8 cellular contexts compared by ENCODE assay signal in the genomic region with DNA sequence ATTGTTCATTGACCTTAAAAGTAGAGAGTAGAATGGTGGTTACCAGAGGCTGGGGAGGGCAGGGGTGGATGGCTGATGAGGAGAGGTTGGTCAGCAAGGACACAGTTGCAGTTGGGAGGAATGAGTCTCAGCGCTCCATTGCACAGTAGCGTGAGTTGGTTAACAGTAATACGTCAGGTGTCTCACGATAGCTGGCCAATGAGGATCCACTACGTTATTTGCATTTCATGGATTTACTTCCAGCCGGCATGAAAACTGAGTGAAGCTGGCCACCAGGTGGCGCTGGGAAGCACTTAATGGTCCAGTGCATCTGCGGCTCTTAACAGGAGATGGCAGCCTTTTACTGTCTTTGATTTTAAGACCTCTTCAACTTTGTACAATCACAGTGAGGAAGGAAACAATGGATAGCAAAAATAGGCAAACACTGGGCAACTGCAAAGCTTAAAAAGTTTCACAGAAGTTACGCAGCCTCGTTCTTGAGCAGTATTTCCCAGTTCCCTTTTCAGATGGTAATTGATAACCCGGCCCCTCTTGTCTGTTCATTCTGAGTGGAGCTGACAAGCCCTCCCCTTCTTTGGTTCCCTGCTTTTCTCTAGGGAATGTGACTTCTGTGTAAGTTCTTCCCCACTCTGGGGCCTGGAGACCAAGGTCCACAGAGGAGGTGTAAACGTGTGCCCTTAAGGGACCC. TPM values are rescaled to one million over a fixed set of nuclear protein-coding genes. Genes with fewer than 3 reads are reported as not detected.
DNase-seq lines count a peak whose midpoint lies in the region; ATAC-seq, FAIRE-seq and TF ChIP-seq lines count a peak whose summit lies in the region.

No MANE protein-coding gene starts in this region.

- H3K36me3 Mint-ChIP-seq in CD4-positive, CD25-positive, alpha-beta regulatory T cell = no peaks in the 10 kb centered on the region

- no peaks in the 10 kb centered on the region for H3K9me3 Mint-ChIP-seq in CD4-positive, CD25-positive, alpha-beta regulatory T cell

- peak overlapping the region; percentile 14; the same call in 1 of the 2 replicates for H3K9ac ChIP-seq in HepG2 (ENCODE audit: insufficient read depth, low read depth, low read length)

- in situ Hi-C loops in HepG2 (cut with HindIII; ENCODE audit: extremely low pct_ligation_motif_present, low pct_unique_long_range_greater_than_20kb) = loop anchor here (5.0 to 25.0 kb wide), 3 partner anchors 133 to 538 kb away; a partner anchor contains a TSS

- FAIRE-seq in HepG2 (lab: Jason Lieb, UNC) = peak; percentile 99

- POLR2A ChIA-PET in HepG2 (lab: Yijun Ruan, JAX) = interaction anchor here (0.7 to 5.1 kb wide), 5 partner anchors 98 to 154 kb away, joined by 3 to 26 read pairs (median 6); a partner anchor contains a TSS

- no peak overlapping the region for H3K4me3 ChIP-seq in CD4-positive, CD25-positive, alpha-beta regulatory T cell (ENCODE audit: low read depth, low read length)
- H3K4me3 ChIP-seq in coronary artery = peak overlapping the region; percentile 36
- no peak overlapping the region for H3K4me3 ChIP-seq in HepG2 (replicated peaks in 1 of 3; ENCODE audit: insufficient read depth in 1 of 3, low read depth in 2 of 3, low read length in 3 of 3)

- peaks cover 4% of the 10 kb centered on the region for H3K27me3 Mint-ChIP-seq in CD4-positive, CD25-positive, alpha-beta regulatory T cell

- H3K4me3 Mint-ChIP-seq in CD4-positive, CD25-positive, alpha-beta regulatory T cell = no peak overlapping the region

- H2AFZ ChIP-seq in HepG2 (ENCODE audit: low read length) = peak overlapping the region; percentile 37

- no TSS peak for BruUV-seq in HepG2 (replicated peaks; lab: Mats Ljungman, UMichigan)

- TF ChIP-seq EP300 in HepG2 (IDR thresholded peaks at IDR 0.05; ENCODE audit: low read depth in 2 of 2, low read length in 2 of 2) (peak in 1 of 2 experiments; percentile 35; a peak in 2 of 4 replicates), HepG2 (CRISPR knock-in tag; IDR thresholded peaks at IDR 0.05; ENCODE audit: borderline replicate concordance) (peak; percentile 56; the same call in 1 of the 2 replicates)

- H3K9me3 ChIP-seq in CD4-positive, CD25-positive, alpha-beta regulatory T cell (ENCODE audit: control insufficient read depth in 2 of 2, low read length in 2 of 2) = no peaks in the 10 kb centered on the region
- no peaks in the 10 kb centered on the region for H3K9me3 ChIP-seq in HepG2 (ENCODE audit: low read length)

- intact Hi-C loops in HepG2 (cut with micrococcal nuclease; ENCODE audit: unreplicated experiment) = loop anchor here (1.0 to 5.0 kb wide), 6 partner anchors 118 to 585 kb away; a partner anchor contains a TSS

- ATAC-seq in CD4-positive, CD25-positive, alpha-beta regulatory T cell (ENCODE audit: low read depth in 2 of 2) = peak; percentile 73 to 86
- ATAC-seq in GM19438 (IDR thresholded peaks at IDR 0.05; ENCODE audit: low read depth, unreplicated experiment) = peak; percentile 95
- ATAC-seq in HG03520 (IDR thresholded peaks at IDR 0.05; ENCODE audit: unreplicated experiment) = peak; percentile 91
- peak; percentile 92 for ATAC-seq in HepG2

- peak; percentile 83 for TF ChIP-seq CTCF in coronary artery (IDR thresholded peaks at IDR 0.05)
- peak; percentile 99 for TF ChIP-seq CTCF in HepG2 (CRISPR knock-in tag; IDR thresholded peaks at IDR 0.05)

- TF ChIP-seq RAD21 in HepG2 (CRISPR knock-in tag; IDR thresholded peaks at IDR 0.05) = peak; percentile 99

- no peak for TF ChIP-seq POLR2A in HepG2 (IDR thresholded peaks at IDR 0.05; ENCODE audit: insufficient read depth in 1 of 2, low read depth in 2 of 2, low read length in 2 of 2)

- peak overlapping the region; percentile 49 for H3K4me2 ChIP-seq in HepG2 (ENCODE audit: low read depth, low read length)

- H3K4me1 Mint-ChIP-seq in CD4-positive, CD25-positive, alpha-beta regulatory T cell = peaks cover 0 to 10% (median 2%) of the 10 kb centered on the region in 4 donors

- H3K27ac Mint-ChIP-seq in CD4-positive, CD25-positive, alpha-beta regulatory T cell = peak overlapping the region in 1 of 3 donors; percentile 65

- no peaks in the 10 kb centered on the region for H3K79me2 ChIP-seq in HepG2 (ENCODE audit: insufficient read depth, low read length)

- no peak overlapping the region for H3K27ac ChIP-seq in CD4-positive, CD25-positive, alpha-beta regulatory T cell (ENCODE audit: insufficient read depth, low read length, poor library complexity, severe bottlenecking)
- H3K27ac ChIP-seq in coronary artery (peak overlapping the region; percentile 38 to 56), HepG2 (ENCODE audit: extremely low read length, insufficient read depth, low read length) (peak overlapping the region; percentile 23)

- 9% methylated on average over 10 of the region's 12 CpGs for WGBS in HepG2 (ENCODE audit: low lambda C conversion rate)

- H3K36me3 ChIP-seq in CD4-positive, CD25-positive, alpha-beta regulatory T cell (ENCODE audit: control insufficient read depth, insufficient read depth, low read length) = no peaks in the 10 kb centered on the region
- no peaks in the 10 kb centered on the region for H3K36me3 ChIP-seq in HepG2 (replicated peaks in 1 of 2; ENCODE audit: control insufficient read depth in 1 of 2, insufficient read depth in 2 of 2, low read length in 2 of 2)

- H4K20me1 ChIP-seq in HepG2 (ENCODE audit: insufficient read depth, low read length) = no peaks in the 10 kb centered on the region

- CTCF ChIA-PET in HepG2 (lab: Yijun Ruan, JAX; ENCODE audit: low intra/inter-chr PET ratio, low total read pairs) = interaction anchor here (0.7 to 5.5 kb wide), 11 partner anchors 33 to 584 kb away, joined by 3 to 89 read pairs (median 7); a partner anchor contains a TSS

- no peaks in the 10 kb centered on the region for H3K4me1 ChIP-seq in CD4-positive, CD25-positive, alpha-beta regulatory T cell (ENCODE audit: control insufficient read depth, insufficient read depth, low read length, poor library complexity, severe bottlenecking)
- H3K4me1 ChIP-seq in HepG2 (ENCODE audit: insufficient read depth, low read length) = peaks cover 23% of the 10 kb centered on the region

- peak; percentile 72 to 91 (median 79) for DNase-seq in CD4-positive, CD25-positive, alpha-beta regulatory T cell
- DNase-seq in NCI-H526 (lab: John Stamatoyannopoulos, UW) (peak; percentile 81 to 90), coronary artery (ENCODE audit: low spot score) (peak; percentile 93), HepG2 (ENCODE audit: low spot score) (peak; percentile 87)
- DNase-seq in activated CD4-positive, alpha-beta T cell treated with anti-CD3 and anti-CD28 coated beads for 4 hours = peak; percentile 75 to 87
- DNase-seq in stimulated activated CD4-positive, alpha-beta T cell treated with anti-CD3 and anti-CD28 coated beads, TNF-alpha, amount 100 ng/mL, for 1 hour (ENCODE audit: low read depth in 3 of 3, low spot score in 1 of 3) = peak; percentile 55 to 86 (median 71)

- no peaks in the 10 kb centered on the region for H3K27me3 ChIP-seq in CD4-positive, CD25-positive, alpha-beta regulatory T cell (ENCODE audit: control insufficient read depth, insufficient read depth, low read length)
- H3K27me3 ChIP-seq in HepG2 (ENCODE audit: control insufficient read depth in 1 of 2, insufficient read depth in 2 of 2, low read length in 2 of 2) = no peaks in the 10 kb centered on the region

TF ChIP-seq in HepG2, 621 proteins besides CTCF, POLR2A, EP300 and RAD21 (continues in another document):
- TF ChIP-seq ZMYM2 (CRISPR knock-in tag; IDR thresholded peaks at IDR 0.05) (0 out of 2 replicates have a peak, but pooled peaks have one; percentile 21), ZNF501 (CRISPR knock-in tag; IDR thresholded peaks at IDR 0.05) (peak; percentile 96), NR2C2 (CRISPR knock-in tag; IDR thresholded peaks at IDR 0.05; ENCODE audit: borderline replicate concordance) (0 out of 2 replicates have a peak, but pooled peaks have one; percentile 25)

RNA-seq across cellular contexts. Expression of a gene that starts 23.7 kb away (rescaled TPM):
- 4.5 TPM for total RNA-seq in CD4-positive, CD25-positive, alpha-beta regulatory T cell
- 1 to 10 TPM in 1 of 4 donors, under 1 TPM in 2, not detected in 1; 0.26 to 1.1 (median 0.46) TPM for polyA plus RNA-seq in CD4-positive, CD25-positive, alpha-beta regulatory T cell
- not detected in 2 replicates for total RNA-seq in HepG2 (2016; rRNA removed; fragmentation: Illumina TruSeq; extraction: Trizol)
- not detected in 2 replicates for total RNA-seq in HepG2 (2016; cell fraction: cytosol; rRNA removed; fragmentation: Illumina TruSeq; extraction: Trizol; ENCODE audit: low read depth)
- total RNA-seq in HepG2 (2016; cell fraction: insoluble cytoplasmic fraction; rRNA removed; fragmentation: Illumina TruSeq; extraction: Trizol) = not detected in 2 replicates
- not detected in 2 replicates for total RNA-seq in HepG2 (2016; cell fraction: membrane; rRNA removed; fragmentation: Illumina TruSeq; extraction: Trizol)
- not detected in 2 replicates for total RNA-seq in HepG2 (2016; cell fraction: nucleus; rRNA removed; fragmentation: Illumina TruSeq; extraction: Trizol)
- polyA plus RNA-seq in HepG2 (2011; rRNA removed) = 0.10 TPM in 1 of 2 replicates, not detected in the other
- not detected in 2 replicates for polyA plus RNA-seq in HepG2 (2011; cell fraction: cytosol; rRNA removed)
- polyA plus RNA-seq in HepG2 (2011; cell fraction: nucleus; rRNA removed) = 0.33 TPM in 1 of 2 replicates, not detected in the other
- polyA plus RNA-seq in HepG2 (2012) = not detected in 2 replicates
- not detected in 2 replicates for polyA plus RNA-seq in HepG2 (2016; cell fraction: cytosol; fragmentation: Illumina TruSeq; extraction: Trizol; ENCODE audit: low read depth)
- not detected in 2 replicates for polyA plus RNA-seq in HepG2 (2016; cell fraction: insoluble cytoplasmic fraction; fragmentation: Illumina TruSeq; extraction: Trizol; ENCODE audit: low read depth)
- polyA plus RNA-seq in HepG2 (2016; cell fraction: membrane; fragmentation: Illumina TruSeq; extraction: Trizol; ENCODE audit: low read depth) = not detected in 2 replicates
- not detected in 2 replicates for polyA plus RNA-seq in HepG2 (2016; cell fraction: nucleus; fragmentation: Illumina TruSeq; extraction: Trizol; ENCODE audit: insufficient read depth, low read depth)
- polyA minus RNA-seq in HepG2 (2011; rRNA and poly(A)+ RNA removed; ENCODE audit: low replicate concordance) = not detected in 2 replicates
- polyA minus RNA-seq in HepG2 (2011; cell fraction: cytosol; rRNA and poly(A)+ RNA removed) = not detected in 2 replicates
- polyA minus RNA-seq in HepG2 (2011; cell fraction: nucleus; rRNA and poly(A)+ RNA removed) = not detected in 2 replicates
